In the genomic region with DNA sequence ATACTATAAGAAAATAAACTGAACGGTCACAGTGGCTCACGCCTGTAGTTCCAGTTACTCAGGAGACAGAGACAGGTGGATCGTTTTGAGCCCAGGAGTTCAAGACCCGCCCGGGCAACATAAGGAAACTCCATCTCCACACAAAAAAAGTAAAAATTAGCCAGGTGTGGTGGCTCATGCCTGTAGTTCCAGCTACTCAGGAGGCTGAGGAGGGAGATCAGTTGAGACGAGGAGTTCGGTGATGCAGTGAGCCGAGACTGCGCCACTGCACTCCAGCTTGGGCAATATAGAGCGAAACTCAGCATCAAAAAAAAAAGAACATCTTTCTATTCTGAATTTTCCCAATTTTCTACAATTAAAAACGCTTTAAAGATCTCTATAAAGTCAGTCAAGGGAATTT, we compare ENCODE assay signal across 1 cellular context.
TF ChIP-seq lines count a peak whose summit lies in the region.

No MANE protein-coding gene starts in this region.

TF ChIP-seq in K562, 482 proteins besides CTCF, POLR2A, EP300 and RAD21:
- no peak for TF ChIP-seq TOE1 (IDR thresholded peaks at IDR 0.05; ENCODE audit: borderline replicate concordance)
- TF ChIP-seq TOE1 (CRISPR knock-in tag; IDR thresholded peaks at IDR 0.05; ENCODE audit: borderline replicate concordance, low read depth), result no peak
- TF ChIP-seq LARP7 (IDR thresholded peaks at IDR 0.05), result no peak
- TF ChIP-seq KAT7 (CRISPR knock-in tag; IDR thresholded peaks at IDR 0.05; ENCODE audit: borderline replicate concordance), result no peak
- TF ChIP-seq PHF8 (IDR thresholded peaks at IDR 0.05; ENCODE audit: borderline replicate concordance, low read length), result no peak
- TF ChIP-seq PURB (CRISPR knock-in tag; IDR thresholded peaks at IDR 0.05; ENCODE audit: low read depth), result no peak
- TF ChIP-seq, protein P1, sequence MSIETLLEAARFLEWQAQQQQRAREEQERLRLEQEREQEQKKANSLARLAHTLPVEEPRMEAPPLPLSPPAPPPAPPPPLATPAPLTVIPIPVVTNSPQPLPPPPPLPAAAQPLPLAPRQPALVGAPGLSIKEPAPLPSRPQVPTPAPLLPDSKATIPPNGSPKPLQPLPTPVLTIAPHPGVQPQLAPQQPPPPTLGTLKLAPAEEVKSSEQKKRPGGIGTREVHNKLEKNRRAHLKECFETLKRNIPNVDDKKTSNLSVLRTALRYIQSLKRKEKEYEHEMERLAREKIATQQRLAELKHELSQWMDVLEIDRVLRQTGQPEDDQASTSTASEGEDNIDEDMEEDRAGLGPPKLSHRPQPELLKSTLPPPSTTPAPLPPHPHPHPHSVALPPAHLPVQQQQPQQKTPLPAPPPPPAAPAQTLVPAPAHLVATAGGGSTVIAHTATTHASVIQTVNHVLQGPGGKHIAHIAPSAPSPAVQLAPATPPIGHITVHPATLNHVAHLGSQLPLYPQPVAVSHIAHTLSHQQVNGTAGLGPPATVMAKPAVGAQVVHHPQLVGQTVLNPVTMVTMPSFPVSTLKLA (conservative IDR thresholded peaks at IDR 0.05), result no peak
- TF ChIP-seq, protein P2, sequence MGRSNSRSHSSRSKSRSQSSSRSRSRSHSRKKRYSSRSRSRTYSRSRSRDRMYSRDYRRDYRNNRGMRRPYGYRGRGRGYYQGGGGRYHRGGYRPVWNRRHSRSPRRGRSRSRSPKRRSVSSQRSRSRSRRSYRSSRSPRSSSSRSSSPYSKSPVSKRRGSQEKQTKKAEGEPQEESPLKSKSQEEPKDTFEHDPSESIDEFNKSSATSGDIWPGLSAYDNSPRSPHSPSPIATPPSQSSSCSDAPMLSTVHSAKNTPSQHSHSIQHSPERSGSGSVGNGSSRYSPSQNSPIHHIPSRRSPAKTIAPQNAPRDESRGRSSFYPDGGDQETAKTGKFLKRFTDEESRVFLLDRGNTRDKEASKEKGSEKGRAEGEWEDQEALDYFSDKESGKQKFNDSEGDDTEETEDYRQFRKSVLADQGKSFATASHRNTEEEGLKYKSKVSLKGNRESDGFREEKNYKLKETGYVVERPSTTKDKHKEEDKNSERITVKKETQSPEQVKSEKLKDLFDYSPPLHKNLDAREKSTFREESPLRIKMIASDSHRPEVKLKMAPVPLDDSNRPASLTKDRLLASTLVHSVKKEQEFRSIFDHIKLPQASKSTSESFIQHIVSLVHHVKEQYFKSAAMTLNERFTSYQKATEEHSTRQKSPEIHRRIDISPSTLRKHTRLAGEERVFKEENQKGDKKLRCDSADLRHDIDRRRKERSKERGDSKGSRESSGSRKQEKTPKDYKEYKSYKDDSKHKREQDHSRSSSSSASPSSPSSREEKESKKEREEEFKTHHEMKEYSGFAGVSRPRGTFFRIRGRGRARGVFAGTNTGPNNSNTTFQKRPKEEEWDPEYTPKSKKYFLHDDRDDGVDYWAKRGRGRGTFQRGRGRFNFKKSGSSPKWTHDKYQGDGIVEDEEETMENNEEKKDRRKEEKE (IDR thresholded peaks at IDR 0.05; ENCODE audit: borderline replicate concordance in 1 of 2, control insufficient read depth in 1 of 2, low read depth in 2 of 2, low read length in 1 of 2), result no peak
- TF ChIP-seq HLTF (IDR thresholded peaks at IDR 0.05), result no peak
- no peak for TF ChIP-seq KDM1A (IDR thresholded peaks at IDR 0.05)
- TF ChIP-seq STAG1 (CRISPR knock-in tag; IDR thresholded peaks at IDR 0.05; ENCODE audit: borderline replicate concordance), result no peak
- no peak for TF ChIP-seq SRSF1 (IDR thresholded peaks at IDR 0.05; ENCODE audit: low read depth, low read length)
- TF ChIP-seq TAF7 (tag; IDR thresholded peaks at IDR 0.05), result no peak
- TF ChIP-seq PHB (CRISPR knock-in tag; IDR thresholded peaks at IDR 0.05), result no peak
- TF ChIP-seq, protein P3, sequence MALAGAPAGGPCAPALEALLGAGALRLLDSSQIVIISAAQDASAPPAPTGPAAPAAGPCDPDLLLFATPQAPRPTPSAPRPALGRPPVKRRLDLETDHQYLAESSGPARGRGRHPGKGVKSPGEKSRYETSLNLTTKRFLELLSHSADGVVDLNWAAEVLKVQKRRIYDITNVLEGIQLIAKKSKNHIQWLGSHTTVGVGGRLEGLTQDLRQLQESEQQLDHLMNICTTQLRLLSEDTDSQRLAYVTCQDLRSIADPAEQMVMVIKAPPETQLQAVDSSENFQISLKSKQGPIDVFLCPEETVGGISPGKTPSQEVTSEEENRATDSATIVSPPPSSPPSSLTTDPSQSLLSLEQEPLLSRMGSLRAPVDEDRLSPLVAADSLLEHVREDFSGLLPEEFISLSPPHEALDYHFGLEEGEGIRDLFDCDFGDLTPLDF (CRISPR knock-in tag; IDR thresholded peaks at IDR 0.05), result no peak
- TF ChIP-seq, protein P4, sequence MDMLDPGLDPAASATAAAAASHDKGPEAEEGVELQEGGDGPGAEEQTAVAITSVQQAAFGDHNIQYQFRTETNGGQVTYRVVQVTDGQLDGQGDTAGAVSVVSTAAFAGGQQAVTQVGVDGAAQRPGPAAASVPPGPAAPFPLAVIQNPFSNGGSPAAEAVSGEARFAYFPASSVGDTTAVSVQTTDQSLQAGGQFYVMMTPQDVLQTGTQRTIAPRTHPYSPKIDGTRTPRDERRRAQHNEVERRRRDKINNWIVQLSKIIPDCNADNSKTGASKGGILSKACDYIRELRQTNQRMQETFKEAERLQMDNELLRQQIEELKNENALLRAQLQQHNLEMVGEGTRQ (CRISPR knock-in tag; IDR thresholded peaks at IDR 0.05), result no peak
TF ChIP-seq in K562: peak in this region for 0.
